In the genomic region with DNA sequence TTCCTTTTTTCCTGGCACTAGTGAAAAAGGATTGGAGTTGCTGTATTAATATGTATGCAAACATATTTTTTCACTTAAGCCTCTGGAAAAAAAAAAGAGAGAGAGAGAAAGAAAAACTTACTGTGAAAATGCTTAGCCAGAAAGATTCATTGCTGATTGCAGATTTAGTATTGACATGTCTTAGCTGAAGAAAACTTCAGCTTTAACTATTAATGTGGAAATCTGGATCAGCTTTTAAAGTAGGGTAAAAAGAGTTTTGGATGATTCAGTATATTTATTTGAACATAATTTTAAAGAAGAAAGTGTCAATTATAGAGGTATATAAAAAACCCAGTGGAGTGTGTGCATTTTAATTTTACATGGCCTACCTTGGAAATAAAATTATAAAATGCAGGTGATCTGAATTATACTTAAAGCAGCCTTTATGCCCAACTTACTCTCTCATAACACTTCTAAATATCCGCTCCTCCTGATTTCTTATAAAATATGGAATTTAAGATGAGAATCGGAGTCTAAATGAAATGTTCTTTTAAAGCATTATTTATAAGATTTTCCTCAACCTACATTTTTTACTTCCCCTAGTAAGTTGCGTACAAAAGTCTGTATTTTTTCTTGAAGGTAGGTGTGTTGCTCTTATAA, we compare ENCODE assay signal across 9 cellular contexts. TPM values are rescaled to one million over a fixed set of nuclear protein-coding genes. Genes with fewer than 3 reads are reported as not detected.
DNase-seq lines count a peak whose midpoint lies in the region; ATAC-seq and TF ChIP-seq lines count a peak whose summit lies in the region.
"Had no signal": no experiment of that assay in that cellular context is flagged by ENCODE, and none has a peak within 500 bp of the region (broad histone marks: within the 10 kb centered on the region; RNA-seq: fewer than 3 reads in every experiment).

No MANE protein-coding gene starts in this region.

- H3K4me1 ChIP-seq in right atrium auricular region (peaks cover 0 to 29% of the 10 kb centered on the region in 2 donors), muscle layer of duodenum (ENCODE audit: control insufficient read depth in 1 of 2, insufficient read depth in 2 of 2, low read length in 2 of 2) (peaks cover 11 to 15% of the 10 kb centered on the region in 2 donors), foreskin keratinocyte (peaks cover 7% of the 10 kb centered on the region)

- no peak for ATAC-seq in central memory CD8-positive, alpha-beta T cell (replicated peaks; ENCODE audit: extremely low read depth, poor library complexity, severe bottlenecking)
- no peak for ATAC-seq in left lobe of liver
- ATAC-seq in foreskin keratinocyte, result no peak
- ATAC-seq in GM18517 (IDR thresholded peaks at IDR 0.05; ENCODE audit: unreplicated experiment), result no peak
- ATAC-seq in activated CD4-positive, CD25-positive, alpha-beta regulatory T cell treated with anti-CD3 and anti-CD28 coated beads, Interleukin-2, amount 50 U/mL, for 24 hours, result no peak

- peak overlapping the region; percentile 100 for H3K4me3 Mint-ChIP-seq in central memory CD8-positive, alpha-beta T cell

- intact Hi-C loops in cardiac septum (cut with DNase I), result loop anchor here (5.0 to 10.0 kb wide), 7 partner anchors 406 to 1551 kb away; no protein-coding TSS in a partner anchor

- peak overlapping the region; percentile 94 to 96 for H3K27ac ChIP-seq in right atrium auricular region
- peak overlapping the region; percentile 70 for H3K27ac ChIP-seq in muscle layer of duodenum (ENCODE audit: low read length)
- H3K27ac ChIP-seq in foreskin keratinocyte, result no peak overlapping the region

- no peaks in the 10 kb centered on the region for H3K9me3 Mint-ChIP-seq in central memory CD8-positive, alpha-beta T cell

- H3K36me3 Mint-ChIP-seq in central memory CD8-positive, alpha-beta T cell (ENCODE audit: insufficient read depth), result peaks cover 44% of the 10 kb centered on the region

- H3K36me3 ChIP-seq in right atrium auricular region, result peaks cover 30% of the 10 kb centered on the region
- H3K36me3 ChIP-seq in muscle layer of duodenum (ENCODE audit: control insufficient read depth in 1 of 2, insufficient read depth in 2 of 2, low read length in 2 of 2), result peaks cover 0 to 17% of the 10 kb centered on the region in 2 donors

- H3K4me1 Mint-ChIP-seq in central memory CD8-positive, alpha-beta T cell, result peaks cover 41% of the 10 kb centered on the region

- TF ChIP-seq CTCF in right atrium auricular region (IDR thresholded peaks at IDR 0.05), result no peak
- TF ChIP-seq CTCF in foreskin keratinocyte (conservative IDR thresholded peaks at IDR 0.05), result no peak

- H3K9me3 ChIP-seq in right atrium auricular region (no peaks in the 10 kb centered on the region), muscle layer of duodenum (ENCODE audit: control insufficient read depth in 1 of 2, low read length in 2 of 2) (no peaks in the 10 kb centered on the region)

- DNase-seq in right atrium auricular region (ENCODE audit: low spot score) (no peak), cardiac septum (ENCODE audit: low spot score) (no peak), left lobe of liver (ENCODE audit: low spot score) (no peak), foreskin keratinocyte (no peak)
- no peak for DNase-seq in central memory CD8-positive, alpha-beta T cell (ENCODE audit: low spot score in 2 of 2)
- DNase-seq: activated CD8-positive, alpha-beta memory T cell treated with anti-CD3 and anti-CD28 coated beads, Interleukin-2, amount 50 U/mL, for 4 hours had no signal

- H3K4me3 ChIP-seq in right atrium auricular region (peak overlapping the region; percentile 84 to 87), muscle layer of duodenum (ENCODE audit: low read depth in 1 of 2, low read length in 2 of 2) (peak overlapping the region; percentile 61 to 99)

- H3K27ac Mint-ChIP-seq in central memory CD8-positive, alpha-beta T cell (ENCODE audit: low read depth), result peak overlapping the region; percentile 62

- no peaks in the 10 kb centered on the region for H3K27me3 ChIP-seq in right atrium auricular region
- H3K27me3 ChIP-seq in muscle layer of duodenum (ENCODE audit: low read depth, low read length), result no peaks in the 10 kb centered on the region
- no peaks in the 10 kb centered on the region for H3K27me3 ChIP-seq in foreskin keratinocyte

- no peaks in the 10 kb centered on the region for H3K27me3 Mint-ChIP-seq in central memory CD8-positive, alpha-beta T cell

RNA-seq across cellular contexts. Expression of gene CITED2, which starts 3.6 kb away (rescaled TPM):
- total RNA-seq in right atrium auricular region (100 to 1,000 TPM; 119 to 208 TPM), cardiac septum (135 TPM), left lobe of liver (79.7 TPM), foreskin keratinocyte (9.8 and 13.8 TPM in 2 replicates)
- 7.9 and 11.0 TPM in 2 replicates for polyA plus RNA-seq in foreskin keratinocyte
